8 cellular contexts compared by ENCODE assay signal in genomic region chr5:31639488-31640011, GRCh38. TPM values are rescaled to one million over a fixed set of nuclear protein-coding genes. Genes with fewer than 3 reads are reported as not detected.
DNase-seq lines count a peak whose midpoint lies in the region; ATAC-seq, FAIRE-seq and TF ChIP-seq lines count a peak whose summit lies in the region.

No MANE protein-coding gene starts in this region.

- TF ChIP-seq CTCF in BE2C (IDR thresholded peaks at IDR 0.05; ENCODE audit: low read depth, low read length), result no peak
- no peak for TF ChIP-seq CTCF in astrocyte (IDR thresholded peaks at IDR 0.05; ENCODE audit: insufficient read depth, low read depth, low read length)
- no peak for TF ChIP-seq CTCF in lower leg skin (IDR thresholded peaks at IDR 0.05)
- no peak for TF ChIP-seq CTCF in vagina (IDR thresholded peaks at IDR 0.05)

- H3K9me3 ChIP-seq in BE2C, result no peaks in the 10 kb centered on the region
- H3K9me3 ChIP-seq in astrocyte (ENCODE audit: insufficient read depth, low read depth, low read length), result no peaks in the 10 kb centered on the region
- H3K9me3 ChIP-seq in vagina, result no peaks in the 10 kb centered on the region

- no peaks in the 10 kb centered on the region for H4K20me1 ChIP-seq in astrocyte (ENCODE audit: insufficient read depth, low read length)

- H3K4me3 ChIP-seq in BE2C (ENCODE audit: low read depth, low read length), result peak overlapping the region; percentile 64
- peak overlapping the region; percentile 66 for H3K4me3 ChIP-seq in astrocyte (ENCODE audit: insufficient read depth, low read depth, low read length)
- peak overlapping the region; percentile 45 for H3K4me3 ChIP-seq in lower leg skin (ENCODE audit: low read depth, poor library complexity, severe bottlenecking)
- H3K4me3 ChIP-seq in vagina, result peak overlapping the region; percentile 54 to 67

- H3K36me3 ChIP-seq in BE2C, result no peaks in the 10 kb centered on the region
- H3K36me3 ChIP-seq in astrocyte (ENCODE audit: insufficient read depth, low read length), result no peaks in the 10 kb centered on the region
- H3K36me3 ChIP-seq in vagina, result no peaks in the 10 kb centered on the region

- H3K4me1 ChIP-seq in BE2C, result peaks cover 4% of the 10 kb centered on the region; the same call in 1 of the 2 replicates
- peaks cover 11% of the 10 kb centered on the region for H3K4me1 ChIP-seq in astrocyte (ENCODE audit: insufficient read depth, low read length)
- peaks cover 18% of the 10 kb centered on the region for H3K4me1 ChIP-seq in vagina

- H3K9ac ChIP-seq in astrocyte (ENCODE audit: low read length), result peak overlapping the region; percentile 23

- no peak overlapping the region for H3K27ac Mint-ChIP-seq in astrocyte (ENCODE audit: unreplicated experiment)

- intact Hi-C loops in lower leg skin (cut with DNase I; ENCODE audit: low total_unique reads), result no loop called here
- intact Hi-C loops in vagina (cut with DNase I), result no loop called here

- H2AFZ ChIP-seq in astrocyte (ENCODE audit: low read depth, low read length), result peak overlapping the region; percentile 89

- no peak for FAIRE-seq in astrocyte (lab: Jason Lieb, UNC)

- DNase-seq in BE2C (no peak), astrocyte (ENCODE audit: low read depth) (no peak), lower leg skin (ENCODE audit: low spot score in 2 of 2) (peak in 1 of 2 donors; percentile 73), vagina (ENCODE audit: extremely low spot score in 2 of 2) (no peak), COR-L47 (lab: John Stamatoyannopoulos, UW) (no peak)

- H3K79me2 ChIP-seq in astrocyte (ENCODE audit: insufficient read depth, low read length), result no peaks in the 10 kb centered on the region

- H3K36me3 Mint-ChIP-seq in astrocyte (ENCODE audit: low read depth, unreplicated experiment), result no peaks in the 10 kb centered on the region

- H3K27me3 ChIP-seq in BE2C (0 out of 2 replicates have a peak, but pooled peaks cover 3% of the 10 kb centered on the region), astrocyte (ENCODE audit: insufficient read depth, low read length) (peaks cover 25% of the 10 kb centered on the region), vagina (no peaks in the 10 kb centered on the region)

- 27% methylated on average over 18 to 36 of the region's 41 CpGs for WGBS in lower leg skin, 2 donors

- H3K27ac ChIP-seq in astrocyte (ENCODE audit: low read depth, low read length), result no peak overlapping the region
- no peak overlapping the region for H3K27ac ChIP-seq in vagina

- H3K4me1 Mint-ChIP-seq in astrocyte (ENCODE audit: low read depth, unreplicated experiment), result peaks cover 2% of the 10 kb centered on the region

- peak overlapping the region; percentile 67 for H3K4me3 Mint-ChIP-seq in astrocyte (ENCODE audit: unreplicated experiment)

- TF ChIP-seq POLR2A in lower leg skin (IDR thresholded peaks at IDR 0.05) (no peak), vagina (IDR thresholded peaks at IDR 0.05) (no peak)

- H3K27me3 Mint-ChIP-seq in astrocyte (ENCODE audit: low read depth, unreplicated experiment), result peaks cover 21% of the 10 kb centered on the region

- peak overlapping the region; percentile 89 for H3K4me2 ChIP-seq in astrocyte (ENCODE audit: low read length)

- ATAC-seq in HG02870 (IDR thresholded peaks at IDR 0.05; ENCODE audit: unreplicated experiment) (peak; percentile 1), GM21786 (IDR thresholded peaks at IDR 0.05; ENCODE audit: unreplicated experiment) (no peak), GM18519 (IDR thresholded peaks at IDR 0.05; ENCODE audit: low FRiP score, unreplicated experiment) (no peak)

- no peaks in the 10 kb centered on the region for H3K9me3 Mint-ChIP-seq in astrocyte (ENCODE audit: unreplicated experiment)

RNA-seq across cellular contexts. Expression of gene PDZD2, which starts 0.6 kb away (rescaled TPM):
- polyA plus RNA-seq in BE2C (2012; ENCODE audit: insufficient read depth, insufficient read length, low read depth), result 2.2 TPM
- 6.5 and 10.3 TPM in 2 replicates for total RNA-seq in astrocyte
- total RNA-seq in lower leg skin, result 100 to 1,000 TPM; 102 to 150 (median 116) TPM
- total RNA-seq in vagina, result 42.7 TPM
